In genomic region chr1:216830836-216831235, GRCh38 we compare ENCODE assay signal across 1 cellular context.
TF ChIP-seq lines count a peak whose summit lies in the region.

No MANE protein-coding gene starts in this region.

TF ChIP-seq in H1, 55 proteins besides CTCF, POLR2A, EP300 and RAD21 (continued from another document):
- TF ChIP-seq TAF7 (optimal IDR thresholded peaks at IDR 0.05; ENCODE audit: borderline replicate concordance, low read depth, low read length), result no peak
- TF ChIP-seq SIX5 (IDR thresholded peaks at IDR 0.05; ENCODE audit: low read depth, low read length), result no peak
- TF ChIP-seq SAP30 (IDR thresholded peaks at IDR 0.05; ENCODE audit: insufficient read depth, insufficient replicate concordance, low read length), result no peak
- no peak for TF ChIP-seq SIN3A (conservative IDR thresholded peaks at IDR 0.05 in 1 of 2, IDR thresholded peaks at IDR 0.05 in 1 of 2; ENCODE audit: low read depth in 1 of 2, low read length in 2 of 2)
- TF ChIP-seq RBBP5 (IDR thresholded peaks at IDR 0.05; ENCODE audit: borderline replicate concordance, low read depth, low read length), result no peak
- no peak for TF ChIP-seq BCL11A (IDR thresholded peaks at IDR 0.05; ENCODE audit: low read depth in 2 of 2, low read length in 2 of 2)
- TF ChIP-seq FOSL1 (IDR thresholded peaks at IDR 0.05; ENCODE audit: insufficient read depth, low read depth, low read length), result no peak
- no peak for TF ChIP-seq EGR1 (IDR thresholded peaks at IDR 0.05; ENCODE audit: borderline replicate concordance, low read depth, low read length)
